In genomic region chr2:73285162-73285739, GRCh38 we compare ENCODE assay signal across 8 cellular contexts. TPM values are rescaled to one million over a fixed set of nuclear protein-coding genes. Genes with fewer than 3 reads are reported as not detected.
DNase-seq lines count a peak whose midpoint lies in the region; ATAC-seq and TF ChIP-seq lines count a peak whose summit lies in the region.

No MANE protein-coding gene starts in this region.

- H3K4me1 ChIP-seq in colonic mucosa: no peaks in the 10 kb centered on the region

- H3K9me3 ChIP-seq in colonic mucosa: no peaks in the 10 kb centered on the region

- peaks cover 15 to 28% of the 10 kb centered on the region in 2 donors for H3K27me3 Mint-ChIP-seq in natural killer cell treated with Interleukin-12 subunit alpha and Interleukin-12 subunit beta and Interleukin-15 and Interleukin-18, amount 100 ng/mL, for 72 hours

- peak overlapping the region; percentile 68 for H3K4me3 ChIP-seq in colonic mucosa

- H3K4me3 Mint-ChIP-seq in natural killer cell treated with Interleukin-12 subunit alpha and Interleukin-12 subunit beta and Interleukin-15 and Interleukin-18, amount 100 ng/mL, for 72 hours: peak overlapping the region; percentile 58

- H3K27me3 ChIP-seq in colonic mucosa: peaks cover 5% of the 10 kb centered on the region

- no peak overlapping the region for H3K27ac ChIP-seq in colonic mucosa

- TF ChIP-seq CTCF in colonic mucosa (IDR thresholded peaks at IDR 0.05): no peak

- no peaks in the 10 kb centered on the region for H3K36me3 ChIP-seq in colonic mucosa

- peaks cover 9 to 23% of the 10 kb centered on the region in 2 donors for H3K4me1 Mint-ChIP-seq in natural killer cell treated with Interleukin-12 subunit alpha and Interleukin-12 subunit beta and Interleukin-15 and Interleukin-18, amount 100 ng/mL, for 72 hours (ENCODE audit: low read depth in 2 of 2)

- no peaks in the 10 kb centered on the region for H3K9me3 Mint-ChIP-seq in natural killer cell treated with Interleukin-12 subunit alpha and Interleukin-12 subunit beta and Interleukin-15 and Interleukin-18, amount 100 ng/mL, for 72 hours

- peak overlapping the region; percentile 19 to 36 for H3K27ac Mint-ChIP-seq in natural killer cell treated with Interleukin-12 subunit alpha and Interleukin-12 subunit beta and Interleukin-15 and Interleukin-18, amount 100 ng/mL, for 72 hours

- intact Hi-C loops in colonic mucosa (cut with DNase I): no loop called here

- peak; percentile 45 for ATAC-seq in HG02870 (IDR thresholded peaks at IDR 0.05; ENCODE audit: unreplicated experiment)
- ATAC-seq in natural killer cell treated with Interleukin-12 subunit alpha and Interleukin-12 subunit beta and Interleukin-15 and Interleukin-18, amount 100 ng/mL, for 72 hours: peak; percentile 9 to 67

- DNase-seq in stimulated activated CD4-positive, alpha-beta T cell treated with anti-CD3 and anti-CD28 coated beads, Interleukin-4, amount 100 ng/mL, for 24 hours: peak; percentile 11
- DNase-seq in stimulated activated CD4-positive, alpha-beta T cell treated with anti-CD3 and anti-CD28 coated beads, Interleukin-15, amount 100 ng/mL, for 24 hours: no peak
- DNase-seq in NOMO-1 treated with dmso at 0.1 percent for 144 hours (lab: John Stamatoyannopoulos, UW; ENCODE audit: unreplicated experiment): peak; percentile 94
- no peak for DNase-seq in colonic mucosa
- DNase-seq in natural killer cell treated with Interleukin-12 subunit alpha and Interleukin-12 subunit beta and Interleukin-15 and Interleukin-18, amount 100 ng/mL, for 72 hours (ENCODE audit: low spot score): no peak
- DNase-seq in A172 (ENCODE audit: low spot score): no peak
- DNase-seq in T-helper 9 cell: no peak

- H3K9ac ChIP-seq in colonic mucosa (ENCODE audit: low read depth in 2 of 2, low read length in 2 of 2): peak overlapping the region in 1 of 2 donors; percentile 16

- no peaks in the 10 kb centered on the region for H3K36me3 Mint-ChIP-seq in natural killer cell treated with Interleukin-12 subunit alpha and Interleukin-12 subunit beta and Interleukin-15 and Interleukin-18, amount 100 ng/mL, for 72 hours

RNA-seq across cellular contexts. Expression of gene FBXO41, which starts 1.0 kb away (rescaled TPM):
- total RNA-seq in colonic mucosa: 1 to 10 TPM; 2.4 to 2.5 TPM
- 10 to 100 TPM in 1 of 2 donors, 1 to 10 TPM in 1; 10.0 to 40.1 TPM for total RNA-seq in natural killer cell treated with Interleukin-12 subunit alpha and Interleukin-12 subunit beta and Interleukin-15 and Interleukin-18, amount 100 ng/mL, for 72 hours
- 2.4 and 2.9 TPM in 2 replicates for total RNA-seq in A172 (2014; rRNA removed; shearing (Covaris generic))

RNA-seq across cellular contexts. Expression of gene EGR4, which starts 8.1 kb away (rescaled TPM):
- total RNA-seq in colonic mucosa: not detected
- not detected for total RNA-seq in natural killer cell treated with Interleukin-12 subunit alpha and Interleukin-12 subunit beta and Interleukin-15 and Interleukin-18, amount 100 ng/mL, for 72 hours
- not detected in 2 replicates for total RNA-seq in A172 (2014; rRNA removed; shearing (Covaris generic))

RNA-seq across cellular contexts. Expression of gene CCT7, which starts 51.1 kb away (rescaled TPM):
- total RNA-seq in colonic mucosa: 100 to 1,000 TPM; 147 to 353 TPM
- 100 to 1,000 TPM; 417 to 436 TPM for total RNA-seq in natural killer cell treated with Interleukin-12 subunit alpha and Interleukin-12 subunit beta and Interleukin-15 and Interleukin-18, amount 100 ng/mL, for 72 hours
- total RNA-seq in A172 (2014; rRNA removed; shearing (Covaris generic)): 695 and 768 TPM in 2 replicates

RNA-seq across cellular contexts. Expression of gene PRADC1, which starts 52.2 kb away (rescaled TPM):
- 10 to 100 TPM; 36.2 to 47.5 TPM for total RNA-seq in colonic mucosa
- 10 to 100 TPM; 13.0 to 13.5 TPM for total RNA-seq in natural killer cell treated with Interleukin-12 subunit alpha and Interleukin-12 subunit beta and Interleukin-15 and Interleukin-18, amount 100 ng/mL, for 72 hours
- total RNA-seq in A172 (2014; rRNA removed; shearing (Covaris generic)): 39.3 and 48.8 TPM in 2 replicates

Comparison
In these comparisons a context has a peak if more than half of its experiments do, and no peak if none do; other contexts are left out.
1. DNase-seq: peak in stimulated activated CD4-positive, alpha-beta T cell treated with anti-CD3 and anti-CD28 coated beads, Interleukin-4, amount 100 ng/mL, for 24 hours (single experiment) and NOMO-1 treated with dmso at 0.1 percent for 144 hours (single experiment); none in stimulated activated CD4-positive, alpha-beta T cell treated with anti-CD3 and anti-CD28 coated beads, Interleukin-15, amount 100 ng/mL, for 24 hours (single experiment), colonic mucosa (single experiment), natural killer cell treated with Interleukin-12 subunit alpha and Interleukin-12 subunit beta and Interleukin-15 and Interleukin-18, amount 100 ng/mL, for 72 hours (single experiment), A172 (single experiment) and T-helper 9 cell (single experiment).